Comparison of ENCODE assay signal across 22 cellular contexts in the genomic region with DNA sequence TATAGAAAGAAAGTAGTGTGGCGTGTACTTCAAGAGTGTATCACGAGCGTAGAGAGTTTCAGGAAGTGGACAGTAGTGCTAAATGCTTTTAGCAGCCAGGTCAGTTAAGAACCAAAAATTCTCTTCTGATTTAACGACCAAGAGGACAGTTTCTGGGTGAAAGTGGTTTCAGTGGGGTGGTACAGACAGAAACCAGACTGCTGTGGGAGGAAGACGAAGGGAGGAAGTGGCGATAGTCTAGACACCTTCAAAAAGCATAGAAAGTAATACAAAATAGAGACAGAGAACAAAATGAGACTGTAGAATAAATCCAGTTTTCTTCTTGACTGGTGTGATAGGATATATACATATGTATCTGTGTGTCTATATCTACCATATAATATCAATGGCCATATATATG.
"Had no signal": no experiment of that assay in that cellular context is flagged by ENCODE, and none has a peak within 500 bp of the region (broad histone marks: within the 10 kb centered on the region; RNA-seq: fewer than 3 reads in every experiment).

No MANE protein-coding gene starts in this region.

- H3K9me3 ChIP-seq: colonic mucosa, spleen, thoracic aorta had no signal

- ATAC-seq: activated CD8-positive, alpha-beta T cell treated with anti-CD3 and anti-CD28 coated beads, Interleukin-2, amount 10 ng/mL, durations not matched to agents 7 days and 5 days; effector memory CD8-positive, alpha-beta T cell; esophagus mucosa had no signal

- H3K27me3 ChIP-seq: colonic mucosa, dorsolateral prefrontal cortex, spleen had no signal

- H3K4me3 ChIP-seq: colonic mucosa, dorsolateral prefrontal cortex, left ventricle myocardium inferior, spleen, thoracic aorta had no signal

- H3K4me3 Mint-ChIP-seq: activated CD8-positive, alpha-beta T cell treated with anti-CD3 and anti-CD28 coated beads, Interleukin-2, amount 10 ng/mL, durations not matched to agents 7 days and 5 days; activated naive CD8-positive, alpha-beta T cell; effector memory CD8-positive, alpha-beta T cell; mesothelial cell of epicardium; natural killer cell; T-helper 2 cell treated with Interferon-gamma antibody and Interleukin-4, amounts not matched to agents 5 μg/mL and 100 μg/mL, for 36 hours had no signal

- H3K4me1 Mint-ChIP-seq: natural killer cell had no signal

- H3K27ac Mint-ChIP-seq: activated CD8-positive, alpha-beta T cell treated with anti-CD3 and anti-CD28 coated beads, Interleukin-2, amount 10 ng/mL, durations not matched to agents 7 days and 5 days; activated naive CD8-positive, alpha-beta T cell; effector memory CD8-positive, alpha-beta T cell; mesothelial cell of epicardium; natural killer cell; progenitor cell of endocrine pancreas; T-helper 2 cell treated with Interferon-gamma antibody and Interleukin-4, amounts not matched to agents 5 μg/mL and 100 μg/mL, for 36 hours had no signal

- H3K4me1 ChIP-seq: colonic mucosa, left ventricle myocardium inferior, spleen had no signal

- DNase-seq: activated CD4-positive, alpha-beta T cell treated with anti-CD3 and anti-CD28 coated beads, Interleukin-2, amount 50 U/mL, for 1 hour; activated CD4-positive, CD25-positive, alpha-beta regulatory T cell treated with anti-CD3 and anti-CD28 coated beads, Interleukin-2, amount 50 U/mL, for 72 hours; activated CD8-positive, alpha-beta T cell treated with anti-CD3 and anti-CD28 coated beads, Interleukin-2, amount 10 ng/mL, durations not matched to agents 7 days and 5 days; activated naive CD4-positive, alpha-beta T cell; activated T-cell treated with anti-CD3 and anti-CD28 coated beads, Interleukin-2, amount 50 U/mL, for 1 hour; colonic mucosa; dorsolateral prefrontal cortex; effector memory CD8-positive, alpha-beta T cell; foreskin melanocyte; hippocampal formation; left ventricle myocardium inferior; natural killer cell; spleen; stimulated activated CD4-positive, alpha-beta T cell treated with anti-CD3 and anti-CD28 coated beads, Interleukin-4, amount 100 ng/mL, for 1 hour; stimulated activated naive CD4-positive, alpha-beta T cell; WERI-Rb-1 had no signal

- H3K36me3 ChIP-seq: colonic mucosa, left ventricle myocardium inferior, spleen, thoracic aorta, WERI-Rb-1 had no signal

- H3K27me3 Mint-ChIP-seq: activated naive CD8-positive, alpha-beta T cell; effector memory CD8-positive, alpha-beta T cell; progenitor cell of endocrine pancreas had no signal
